24 cellular contexts compared by ENCODE assay signal in genomic region chr13:105655046-105655445, GRCh38.
DNase-seq lines count a peak whose midpoint lies in the region; ATAC-seq, FAIRE-seq and TF ChIP-seq lines count a peak whose summit lies in the region.
"Had no signal": no experiment of that assay in that cellular context is flagged by ENCODE, and none has a peak within 500 bp of the region (broad histone marks: within the 10 kb centered on the region; RNA-seq: fewer than 3 reads in every experiment).

No MANE protein-coding gene starts in this region.

- TF ChIP-seq CTCF in PC-3 (conservative IDR thresholded peaks at IDR 0.05; ENCODE audit: low read depth, low read length) (no peak), bronchial epithelial cell (IDR thresholded peaks at IDR 0.05; ENCODE audit: insufficient read depth, low read length, severe bottlenecking) (no peak)

- BruUV-seq in PC-3 (replicated peaks; lab: Mats Ljungman, UMichigan) = no TSS peak

- no peaks in the 10 kb centered on the region for H3F3A ChIP-seq in PC-3 (ENCODE audit: low read length, unreplicated experiment)

- DNase-seq in Daoy (ENCODE audit: low read depth) = peak; percentile 6
- peak; percentile 55 for DNase-seq in PC-3
- peak; percentile 76 for DNase-seq in bronchial epithelial cell (ENCODE audit: low read depth)
- DNase-seq in inferior parietal cortex (ENCODE audit: extremely low spot score) = peak; percentile 11
- DNase-seq in NCI-H1417 treated with DMSO at 0.1 percent for 48 hours (lab: John Stamatoyannopoulos, UW) = no peak
- no peak for DNase-seq in NCI-H2081 (lab: John Stamatoyannopoulos, UW)
- DNase-seq in stimulated activated naive CD8-positive, alpha-beta T cell treated with anti-CD3 and anti-CD28 coated beads, Interleukin-15, Interleukin-2, amounts not matched to agents 100 U/mL and 50 U/mL, for 24 hours = no peak
- DNase-seq: activated CD4-positive, alpha-beta memory T cell treated with anti-CD3 and anti-CD28 coated beads for 36 hours; activated T-cell treated with anti-CD3 and anti-CD28 coated beads, Interleukin-2, amount 50 U/mL, for 4 hours; Caco-2; endodermal cell; glutamatergic neuron; GM23248; NCI-H1436; NCI-H2227 treated with DMSO at 0.1 percent for 48 hours; NK-92 treated with Interleukin-12 subunit alpha and Interleukin-12 subunit beta, amount 100 ng/mL, for 24 hours; ovary; Right ventricle myocardium superior; stimulated activated CD4-positive, alpha-beta T cell treated with anti-CD3 and anti-CD28 coated beads, Interleukin-4, amount 100 ng/mL, for 4 hours; stimulated activated CD8-positive, alpha-beta memory T cell treated with anti-CD3 and anti-CD28 coated beads, Interleukin-4, amount 100 ng/mL, for 48 hours; testis had no signal

- no peak for ATAC-seq in PC-3
- ATAC-seq in HG02938 (IDR thresholded peaks at IDR 0.05; ENCODE audit: unreplicated experiment) = no peak
- no peak for ATAC-seq in stimulated activated naive CD8-positive, alpha-beta T cell treated with anti-CD3 and anti-CD28 coated beads, Interleukin-15, Interleukin-2, amounts not matched to agents 100 U/mL and 50 U/mL, for 24 hours
- ATAC-seq: activated T-cell treated with anti-CD3 and anti-CD28 coated beads, Interleukin-2, amount 50 U/mL, for 4 hours had no signal

- H3K4me3 ChIP-seq in PC-3 (ENCODE audit: low read length) (no peak overlapping the region), bronchial epithelial cell (ENCODE audit: low read depth, low read length) (no peak overlapping the region)
- H3K4me3 ChIP-seq: GM23248, ovary, testis had no signal

- CTCF ChIA-PET in PC-3 (lab: Charles Lee) = no interaction called here

- H3K27ac ChIP-seq in PC-3 (ENCODE audit: low read length) = no peak overlapping the region
- H3K27ac ChIP-seq: GM23248, HL-60, KMS-11, ovary, testis had no signal

- intact Hi-C loops in PC-3 (cut with micrococcal nuclease) = no loop called here

- no peaks in the 10 kb centered on the region for H3K27me3 ChIP-seq in PC-3 (ENCODE audit: low read length)
- no peaks in the 10 kb centered on the region for H3K27me3 ChIP-seq in bronchial epithelial cell (ENCODE audit: control insufficient read depth, insufficient read depth, low read length)
- H3K27me3 ChIP-seq: ovary, testis had no signal

- H3K9ac ChIP-seq in PC-3 (ENCODE audit: low read length) = no peak overlapping the region
- H3K9ac ChIP-seq: GM23248, KMS-11 had no signal

- H3K36me3 ChIP-seq in PC-3 (ENCODE audit: low read depth, low read length) (no peaks in the 10 kb centered on the region), bronchial epithelial cell (ENCODE audit: control insufficient read depth, insufficient read depth, low read length) (no peaks in the 10 kb centered on the region)
- H3K36me3 ChIP-seq: ovary had no signal

- POLR2A ChIA-PET in PC-3 (lab: Charles Lee; ENCODE audit: unreplicated experiment) = no interaction called here

- H4K20me1 ChIP-seq in PC-3 (ENCODE audit: low read length) = no peaks in the 10 kb centered on the region

- H3K4me1 ChIP-seq in PC-3 (ENCODE audit: insufficient read depth, low read length) = no peaks in the 10 kb centered on the region
- H3K4me1 ChIP-seq: Caco-2, testis had no signal

- H2AFZ ChIP-seq in PC-3 (ENCODE audit: low read length) = no peak overlapping the region
- H2AFZ ChIP-seq: GM23248 had no signal

- FAIRE-seq in bronchial epithelial cell (lab: Jason Lieb, UNC) = no peak

- no peak overlapping the region for H3K4me2 ChIP-seq in PC-3 (ENCODE audit: low read length)
- H3K4me2 ChIP-seq: KMS-11 had no signal

- no peaks in the 10 kb centered on the region for H3K79me2 ChIP-seq in PC-3 (ENCODE audit: low read length)

- H3K9me3 ChIP-seq in PC-3 (ENCODE audit: low read length) = no peaks in the 10 kb centered on the region
- H3K9me3 ChIP-seq: ovary, testis had no signal

- H3K9me2 ChIP-seq in PC-3 (replicated peaks; ENCODE audit: low read length) = no peaks in the 10 kb centered on the region

Comparison
In these comparisons a context has a peak if more than half of its experiments do, and no peak if none do; other contexts are left out.
1. DNase-seq: peak in Daoy (single experiment), PC-3 (single experiment), bronchial epithelial cell (single experiment) and inferior parietal cortex (single experiment); none in NCI-H1417 treated with DMSO at 0.1 percent for 48 hours (single experiment), NCI-H2081 (0 of 2) and stimulated activated naive CD8-positive, alpha-beta T cell treated with anti-CD3 and anti-CD28 coated beads, Interleukin-15, Interleukin-2, amounts not matched to agents 100 U/mL and 50 U/mL, for 24 hours (single experiment).